In the genomic region with DNA sequence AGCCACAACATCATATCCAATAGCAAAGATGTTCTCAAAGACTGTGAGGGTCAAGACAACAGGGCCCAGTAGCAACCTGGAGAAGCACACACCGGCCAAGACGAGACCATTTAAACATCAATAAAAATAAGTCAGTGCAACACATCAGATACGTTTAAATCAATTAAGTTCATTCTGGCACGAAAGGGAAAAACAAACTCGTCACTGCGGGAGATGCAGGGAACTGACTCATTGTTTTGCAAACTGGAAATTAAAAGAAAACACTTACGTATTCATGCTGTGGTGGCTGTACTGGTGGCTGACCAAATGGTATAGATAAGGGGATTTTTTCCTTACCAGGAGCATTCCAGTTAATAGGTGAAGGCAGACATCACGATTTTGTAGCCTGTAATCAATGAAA, we compare ENCODE assay signal across 1 cellular context.
A peak's percentile ranks its signal among the peaks of the same experiment; 100 is the strongest.
TF ChIP-seq lines count a peak whose summit lies in the region.

No MANE protein-coding gene starts in this region.

TF ChIP-seq in HEK293, 187 proteins besides CTCF, POLR2A, EP300 and RAD21 (continued from another document and continues in another):
- TF ChIP-seq ZBTB44 (tag by site-specific recombination; IDR thresholded peaks at IDR 0.05): no peak
- no peak for TF ChIP-seq TCF7L2 (IDR thresholded peaks at IDR 0.05; ENCODE audit: borderline replicate concordance, low read depth, low read length)
- no peak for TF ChIP-seq ELK4 (IDR thresholded peaks at IDR 0.05; ENCODE audit: borderline replicate concordance, low read depth, low read length)
- TF ChIP-seq ZNF791 (tag by site-specific recombination; IDR thresholded peaks at IDR 0.05): no peak
- no peak for TF ChIP-seq ZNF580 (tag by site-specific recombination; IDR thresholded peaks at IDR 0.05)
- TF ChIP-seq ZNF132 (tag by site-specific recombination; IDR thresholded peaks at IDR 0.05; ENCODE audit: borderline replicate concordance): no peak
- TF ChIP-seq ZSCAN16 (tag by site-specific recombination; IDR thresholded peaks at IDR 0.05): no peak
- TF ChIP-seq ZNF513 (tag by site-specific recombination; IDR thresholded peaks at IDR 0.05): no peak
- no peak for TF ChIP-seq ZNF76 (tag by site-specific recombination; IDR thresholded peaks at IDR 0.05; ENCODE audit: borderline replicate concordance, low read depth)
- TF ChIP-seq, protein P1, sequence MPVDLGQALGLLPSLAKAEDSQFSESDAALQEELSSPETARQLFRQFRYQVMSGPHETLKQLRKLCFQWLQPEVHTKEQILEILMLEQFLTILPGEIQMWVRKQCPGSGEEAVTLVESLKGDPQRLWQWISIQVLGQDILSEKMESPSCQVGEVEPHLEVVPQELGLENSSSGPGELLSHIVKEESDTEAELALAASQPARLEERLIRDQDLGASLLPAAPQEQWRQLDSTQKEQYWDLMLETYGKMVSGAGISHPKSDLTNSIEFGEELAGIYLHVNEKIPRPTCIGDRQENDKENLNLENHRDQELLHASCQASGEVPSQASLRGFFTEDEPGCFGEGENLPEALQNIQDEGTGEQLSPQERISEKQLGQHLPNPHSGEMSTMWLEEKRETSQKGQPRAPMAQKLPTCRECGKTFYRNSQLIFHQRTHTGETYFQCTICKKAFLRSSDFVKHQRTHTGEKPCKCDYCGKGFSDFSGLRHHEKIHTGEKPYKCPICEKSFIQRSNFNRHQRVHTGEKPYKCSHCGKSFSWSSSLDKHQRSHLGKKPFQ (tag by site-specific recombination; IDR thresholded peaks at IDR 0.05): no peak
- no peak for TF ChIP-seq ZNF37A (tag by site-specific recombination; IDR thresholded peaks at IDR 0.05)
- TF ChIP-seq BCL6B (tag by site-specific recombination; IDR thresholded peaks at IDR 0.05): no peak
- TF ChIP-seq ZNF146 (tag by site-specific recombination; IDR thresholded peaks at IDR 0.05): 0 out of 2 replicates have a peak, but pooled peaks have one; percentile 19
- no peak for TF ChIP-seq ATF2 (tag by site-specific recombination; IDR thresholded peaks at IDR 0.05; ENCODE audit: low read depth)
- TF ChIP-seq ZNF658 (tag by site-specific recombination; IDR thresholded peaks at IDR 0.05): no peak
- no peak for TF ChIP-seq ZNF544 (tag by site-specific recombination; IDR thresholded peaks at IDR 0.05)
- TF ChIP-seq, protein P2, sequence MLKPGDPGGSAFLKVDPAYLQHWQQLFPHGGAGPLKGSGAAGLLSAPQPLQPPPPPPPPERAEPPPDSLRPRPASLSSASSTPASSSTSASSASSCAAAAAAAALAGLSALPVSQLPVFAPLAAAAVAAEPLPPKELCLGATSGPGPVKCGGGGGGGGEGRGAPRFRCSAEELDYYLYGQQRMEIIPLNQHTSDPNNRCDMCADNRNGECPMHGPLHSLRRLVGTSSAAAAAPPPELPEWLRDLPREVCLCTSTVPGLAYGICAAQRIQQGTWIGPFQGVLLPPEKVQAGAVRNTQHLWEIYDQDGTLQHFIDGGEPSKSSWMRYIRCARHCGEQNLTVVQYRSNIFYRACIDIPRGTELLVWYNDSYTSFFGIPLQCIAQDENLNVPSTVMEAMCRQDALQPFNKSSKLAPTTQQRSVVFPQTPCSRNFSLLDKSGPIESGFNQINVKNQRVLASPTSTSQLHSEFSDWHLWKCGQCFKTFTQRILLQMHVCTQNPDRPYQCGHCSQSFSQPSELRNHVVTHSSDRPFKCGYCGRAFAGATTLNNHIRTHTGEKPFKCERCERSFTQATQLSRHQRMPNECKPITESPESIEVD (tag by site-specific recombination; IDR thresholded peaks at IDR 0.05): peak; percentile 79
- TF ChIP-seq ZNF292 (tag by site-specific recombination; IDR thresholded peaks at IDR 0.05; ENCODE audit: borderline replicate concordance, low read depth): no peak
- TF ChIP-seq HOXA7 (CRISPR knock-in tag; IDR thresholded peaks at IDR 0.05; ENCODE audit: borderline replicate concordance): no peak
- TF ChIP-seq, protein P3, sequence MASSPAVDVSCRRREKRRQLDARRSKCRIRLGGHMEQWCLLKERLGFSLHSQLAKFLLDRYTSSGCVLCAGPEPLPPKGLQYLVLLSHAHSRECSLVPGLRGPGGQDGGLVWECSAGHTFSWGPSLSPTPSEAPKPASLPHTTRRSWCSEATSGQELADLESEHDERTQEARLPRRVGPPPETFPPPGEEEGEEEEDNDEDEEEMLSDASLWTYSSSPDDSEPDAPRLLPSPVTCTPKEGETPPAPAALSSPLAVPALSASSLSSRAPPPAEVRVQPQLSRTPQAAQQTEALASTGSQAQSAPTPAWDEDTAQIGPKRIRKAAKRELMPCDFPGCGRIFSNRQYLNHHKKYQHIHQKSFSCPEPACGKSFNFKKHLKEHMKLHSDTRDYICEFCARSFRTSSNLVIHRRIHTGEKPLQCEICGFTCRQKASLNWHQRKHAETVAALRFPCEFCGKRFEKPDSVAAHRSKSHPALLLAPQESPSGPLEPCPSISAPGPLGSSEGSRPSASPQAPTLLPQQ (tag by site-specific recombination; IDR thresholded peaks at IDR 0.05): no peak
- no peak for TF ChIP-seq ZNF138 (tag by site-specific recombination; IDR thresholded peaks at IDR 0.05; ENCODE audit: borderline replicate concordance)
- no peak for TF ChIP-seq ZNF626 (tag by site-specific recombination; IDR thresholded peaks at IDR 0.05)
- no peak for TF ChIP-seq ZNF645 (tag by site-specific recombination; IDR thresholded peaks at IDR 0.05)
- TF ChIP-seq ZBTB11 (tag by site-specific recombination; conservative IDR thresholded peaks at IDR 0.05; ENCODE audit: low read depth): no peak
- TF ChIP-seq ZNF221 (tag by site-specific recombination; IDR thresholded peaks at IDR 0.05; ENCODE audit: borderline replicate concordance): no peak
- TF ChIP-seq, protein P4, sequence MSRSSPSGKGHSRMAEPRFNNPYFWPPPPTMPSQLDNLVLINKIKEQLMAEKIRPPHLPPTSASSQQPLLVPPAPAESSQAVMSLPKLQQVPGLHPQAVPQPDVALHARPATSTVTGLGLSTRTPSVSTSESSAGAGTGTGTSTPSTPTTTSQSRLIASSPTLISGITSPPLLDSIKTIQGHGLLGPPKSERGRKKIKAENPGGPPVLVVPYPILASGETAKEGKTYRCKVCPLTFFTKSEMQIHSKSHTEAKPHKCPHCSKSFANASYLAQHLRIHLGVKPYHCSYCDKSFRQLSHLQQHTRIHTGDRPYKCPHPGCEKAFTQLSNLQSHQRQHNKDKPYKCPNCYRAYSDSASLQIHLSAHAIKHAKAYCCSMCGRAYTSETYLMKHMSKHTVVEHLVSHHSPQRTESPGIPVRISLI (tag by site-specific recombination; IDR thresholded peaks at IDR 0.05): no peak
- no peak for TF ChIP-seq ZNF747 (tag by site-specific recombination; IDR thresholded peaks at IDR 0.05)
- no peak for TF ChIP-seq ZNF140 (tag by site-specific recombination; IDR thresholded peaks at IDR 0.05)
- no peak for TF ChIP-seq HOXC10 (CRISPR knock-in tag; IDR thresholded peaks at IDR 0.05)
- no peak for TF ChIP-seq ZNF426 (tag by site-specific recombination; IDR thresholded peaks at IDR 0.05)
- no peak for TF ChIP-seq OVOL3 (tag by site-specific recombination; IDR thresholded peaks at IDR 0.05)
- TF ChIP-seq ZNF112 (tag by site-specific recombination; IDR thresholded peaks at IDR 0.05): no peak
- TF ChIP-seq MZF1 (tag by site-specific recombination; IDR thresholded peaks at IDR 0.05; ENCODE audit: borderline replicate concordance): no peak
- TF ChIP-seq ZNF302 (tag by site-specific recombination; IDR thresholded peaks at IDR 0.05; ENCODE audit: low read depth): no peak
- no peak for TF ChIP-seq ZNF48 (tag by site-specific recombination; IDR thresholded peaks at IDR 0.05)
- no peak for TF ChIP-seq ZNF16 (tag by site-specific recombination; IDR thresholded peaks at IDR 0.05; ENCODE audit: low read depth)
- TF ChIP-seq ZNF274 (IDR thresholded peaks at IDR 0.05; ENCODE audit: low read length): no peak
- no peak for TF ChIP-seq ZNF274 (tag by site-specific recombination; IDR thresholded peaks at IDR 0.05; ENCODE audit: borderline replicate concordance)
- no peak for TF ChIP-seq ZNF366 (tag by site-specific recombination; conservative IDR thresholded peaks at IDR 0.05)
- no peak for TF ChIP-seq MYNN (tag by site-specific recombination; IDR thresholded peaks at IDR 0.05; ENCODE audit: borderline replicate concordance)
- TF ChIP-seq ZNF776 (tag by site-specific recombination; IDR thresholded peaks at IDR 0.05; ENCODE audit: borderline replicate concordance): no peak
